Comparison of ENCODE assay signal across 16 cellular contexts in genomic region chr1:34419662-34420061, GRCh38.
DNase-seq lines count a peak whose midpoint lies in the region; ATAC-seq, FAIRE-seq and TF ChIP-seq lines count a peak whose summit lies in the region.
"Had no signal": no experiment of that assay in that cellular context is flagged by ENCODE, and none has a peak within 500 bp of the region (broad histone marks: within the 10 kb centered on the region; RNA-seq: fewer than 3 reads in every experiment).

No MANE protein-coding gene starts in this region.

- no peak overlapping the region for H3K27ac ChIP-seq in tibial nerve
- H3K27ac ChIP-seq: SK-N-MC had no signal

- TF ChIP-seq CTCF in AG10803 (conservative IDR thresholded peaks at IDR 0.05; ENCODE audit: low read length) = peak; percentile 53
- no peak for TF ChIP-seq CTCF in tibial nerve (IDR thresholded peaks at IDR 0.05)

- TF ChIP-seq POLR2A in H54 (IDR thresholded peaks at IDR 0.05; ENCODE audit: low read depth, low read length) (no peak), tibial nerve (IDR thresholded peaks at IDR 0.05) (no peak)

- no peaks in the 10 kb centered on the region for H3K4me1 ChIP-seq in tibial nerve

- peak; percentile 33 for DNase-seq in AG10803 (ENCODE audit: low read depth)
- peak; percentile 47 for DNase-seq in H54 (ENCODE audit: insufficient read length, low spot score)
- peak; percentile 32 for DNase-seq in SK-MEL-5 (ENCODE audit: low read depth, low spot score)
- DNase-seq in iPS-NIHi7 (ENCODE audit: extremely low spot score) = peak; percentile 81
- no peak for DNase-seq in left colon
- no peak for DNase-seq in activated T-cell treated with anti-CD3 and anti-CD28 coated beads for 4 hours
- DNase-seq in NCI-H1092 (lab: John Stamatoyannopoulos, UW) = no peak
- DNase-seq in tibial nerve (ENCODE audit: low spot score in 2 of 2) = no peak
- DNase-seq: activated CD4-positive, alpha-beta T cell treated with anti-CD3 and anti-CD28 coated beads for 48 hours; HCEC 1CT; MG63; stimulated activated CD4-positive, alpha-beta T cell treated with anti-CD3 and anti-CD28 coated beads, Interleukin-4, amount 100 ng/mL, for 1 hour; stimulated activated naive CD8-positive, alpha-beta T cell treated with anti-CD3 and anti-CD28 coated beads, Interleukin-15, amount 100 ng/mL, for 72 hours had no signal

- no peak for ATAC-seq in left colon
- ATAC-seq: stimulated activated naive CD8-positive, alpha-beta T cell treated with anti-CD3 and anti-CD28 coated beads, Interleukin-15, amount 100 ng/mL, for 72 hours had no signal

- intact Hi-C loops in left colon (cut with DNase I, micrococcal nuclease) = no loop called here

- no peak for FAIRE-seq in H54 (lab: Jason Lieb, UNC)
- FAIRE-seq: endometrium, GM12892 had no signal

- H3K9me3 ChIP-seq in tibial nerve = no peaks in the 10 kb centered on the region
- H3K9me3 ChIP-seq: MG63 had no signal

- in situ Hi-C loops in SK-MEL-5 (cut with HindIII; ENCODE audit: low pct_unique_long_range_greater_than_20kb, low sequenced_read_pairs) = no loop called here

- TF ChIP-seq EP300 in tibial nerve (IDR thresholded peaks at IDR 0.05) = no peak

- 43 to 48% methylated on average over 2 to 4 of the region's 4 CpGs for WGBS in tibial nerve, 2 donors

- no peaks in the 10 kb centered on the region for H3K27me3 ChIP-seq in tibial nerve
- H3K27me3 ChIP-seq: MG63 had no signal

- no peak overlapping the region for H3K4me3 ChIP-seq in AG10803 (ENCODE audit: low read length)
- no peak overlapping the region for H3K4me3 ChIP-seq in tibial nerve
- H3K4me3 ChIP-seq: MG63, SK-N-MC had no signal

- H3K36me3 ChIP-seq in tibial nerve = no peaks in the 10 kb centered on the region
- H3K36me3 ChIP-seq: MG63 had no signal

Comparison
In these comparisons a context has a peak if more than half of its experiments do, and no peak if none do; other contexts are left out.
1. DNase-seq: peak in AG10803 (single experiment), H54 (single experiment), SK-MEL-5 (single experiment) and iPS-NIHi7 (single experiment); none in left colon (0 of 2), activated T-cell treated with anti-CD3 and anti-CD28 coated beads for 4 hours (single experiment), NCI-H1092 (single experiment) and tibial nerve (0 of 2).